ENCODE assay signal across 17 cellular contexts in genomic region chr13:100707818-100708740, GRCh38. TPM values are rescaled to one million over a fixed set of nuclear protein-coding genes. Genes with fewer than 3 reads are reported as not detected.
DNase-seq lines count a peak whose midpoint lies in the region; ATAC-seq, FAIRE-seq and TF ChIP-seq lines count a peak whose summit lies in the region.
"Had no signal": no experiment of that assay in that cellular context is flagged by ENCODE, and none has a peak within 500 bp of the region (broad histone marks: within the 10 kb centered on the region; RNA-seq: fewer than 3 reads in every experiment).

No MANE protein-coding gene starts in this region.

- H3K4me3 ChIP-seq in NB4 (ENCODE audit: low read depth, low read length) (no peak overlapping the region), epithelial cell of proximal tubule (ENCODE audit: low read depth, low read length) (peak overlapping the region; percentile 34), colonic mucosa (no peak overlapping the region)
- H3K4me3 ChIP-seq: gastrocnemius medialis, mucosa of descending colon had no signal

- H3K36me3 ChIP-seq in colonic mucosa: no peaks in the 10 kb centered on the region
- H3K36me3 ChIP-seq: gastrocnemius medialis had no signal

- intact Hi-C loops in colonic mucosa (cut with DNase I): no loop called here

- no peak for TF ChIP-seq CTCF in NB4 (IDR thresholded peaks at IDR 0.05; ENCODE audit: low read depth, low read length)
- no peak for TF ChIP-seq CTCF in epithelial cell of proximal tubule (conservative IDR thresholded peaks at IDR 0.05; ENCODE audit: low read depth, low read length)
- TF ChIP-seq CTCF in colonic mucosa (IDR thresholded peaks at IDR 0.05): no peak

- H3K27me3 ChIP-seq in colonic mucosa: no peaks in the 10 kb centered on the region
- H3K27me3 ChIP-seq: gastrocnemius medialis had no signal

- no peak for TF ChIP-seq POLR2A in NB4 (IDR thresholded peaks at IDR 0.05; ENCODE audit: extremely low read depth, insufficient read length)

- H3K9me3 ChIP-seq in colonic mucosa: no peaks in the 10 kb centered on the region
- H3K9me3 ChIP-seq: gastrocnemius medialis, mucosa of descending colon had no signal

- H3K4me1 ChIP-seq in colonic mucosa: no peaks in the 10 kb centered on the region
- H3K4me1 ChIP-seq: gastrocnemius medialis had no signal

- peak in 2 of 3 donors; percentile 5 to 18 for DNase-seq in stimulated activated CD4-positive, alpha-beta T cell treated with anti-CD3 and anti-CD28 coated beads, Interleukin-12 subunit alpha, Interleukin-12 subunit beta, amount 100 ng/mL, for 48 hours (ENCODE audit: low read depth in 2 of 3, low spot score in 1 of 3)
- no peak for DNase-seq in stimulated activated CD4-positive, alpha-beta T cell treated with anti-CD3 and anti-CD28 coated beads, Interleukin-4, amount 100 ng/mL, for 4 hours
- DNase-seq in NB4 (ENCODE audit: low read depth) (peak; percentile 24), epithelial cell of proximal tubule (ENCODE audit: low read depth) (peak; percentile 95), urothelium cell line (ENCODE audit: low spot score) (peak; percentile 56), HuH-7 (ENCODE audit: low spot score) (no peak), colonic mucosa (no peak)
- DNase-seq: aorta, DMS79 treated with DMSO at 0.1 percent for 48 hours, gastrocnemius medialis, immature natural killer cell, Karpas-422, mucosa of descending colon, NCI-H2107 had no signal

- ATAC-seq in HG02973 (IDR thresholded peaks at IDR 0.05; ENCODE audit: unreplicated experiment): no peak
- ATAC-seq: gastrocnemius medialis, mucosa of descending colon had no signal

- H3K9ac ChIP-seq in colonic mucosa (ENCODE audit: low read depth in 2 of 2, low read length in 2 of 2): no peak overlapping the region

- no peak overlapping the region for H3K27ac ChIP-seq in colonic mucosa
- H3K27ac ChIP-seq: gastrocnemius medialis had no signal

- FAIRE-seq in urothelium cell line (lab: Jason Lieb, UNC): no peak
- FAIRE-seq: GM12892, GM19239 had no signal

RNA-seq across cellular contexts. Expression of gene TMTC4, which starts 33.5 kb away (rescaled TPM):
- total RNA-seq in epithelial cell of proximal tubule: 29.8 and 31.2 TPM in 2 replicates
- 10 to 100 TPM; 18.2 to 21.4 TPM for total RNA-seq in colonic mucosa

Comparison
In these comparisons a context has a peak if more than half of its experiments do, and no peak if none do; other contexts are left out.
1. DNase-seq: peak in stimulated activated CD4-positive, alpha-beta T cell treated with anti-CD3 and anti-CD28 coated beads, Interleukin-12 subunit alpha, Interleukin-12 subunit beta, amount 100 ng/mL, for 48 hours (2 of 3), NB4 (single experiment), epithelial cell of proximal tubule (single experiment) and urothelium cell line (single experiment); none in stimulated activated CD4-positive, alpha-beta T cell treated with anti-CD3 and anti-CD28 coated beads, Interleukin-4, amount 100 ng/mL, for 4 hours (0 of 2), HuH-7 (single experiment) and colonic mucosa (single experiment).